ENCODE assay signal across 26 cellular contexts in genomic region chr18:62550746-62551145, GRCh38.
"Had no signal": no experiment of that assay in that cellular context is flagged by ENCODE, and none has a peak within 500 bp of the region (broad histone marks: within the 10 kb centered on the region; RNA-seq: fewer than 3 reads in every experiment).

No MANE protein-coding gene starts in this region.

- DNase-seq: activated CD4-positive, alpha-beta T cell treated with anti-CD3 and anti-CD28 coated beads for 4 hours; activated CD4-positive, alpha-beta T cell treated with anti-CD3 and anti-CD28 coated beads, Interleukin-2, amount 50 U/mL, for 4 hours; activated CD4-positive, CD25-positive, alpha-beta regulatory T cell; activated CD8-positive, alpha-beta memory T cell treated with anti-CD3 and anti-CD28 coated beads, Interleukin-2, amount 10 ng/mL, durations not matched to agents 7 days and 5 days; activated gamma-delta T cell treated with Interleukin-2 at 50 U/mL for 16 hours; activated naive CD4-positive, alpha-beta T cell treated with anti-CD3 and anti-CD28 coated beads, Interleukin-2, amount 10 ng/mL, durations not matched to agents 7 days and 5 days; activated naive CD8-positive, alpha-beta T cell treated with anti-CD3 and anti-CD28 coated beads for 36 hours; activated T-cell treated with anti-CD3 and anti-CD28 coated beads, Interleukin-2, amount 50 U/mL, for 24 hours; brain microvascular endothelial cell; Karpas-422; NCI-H1048; NCI-H146; NCI-H187 treated with DMSO at 0.1 percent for 48 hours; NCI-H2081 treated with DMSO at 0.1 percent for 48 hours; NCI-H446; NCI-H526; NCI-H774; OCI-M1; RPMI8226; T-cell had no signal

- ATAC-seq: activated CD8-positive, alpha-beta memory T cell treated with anti-CD3 and anti-CD28 coated beads, Interleukin-2, amount 10 ng/mL, durations not matched to agents 7 days and 5 days; K562; Panc1; Right ventricle myocardium inferior; T-cell had no signal

- H3K4me3 ChIP-seq: cardiac muscle cell, K562, SK-N-MC had no signal

- H3K4me3 Mint-ChIP-seq: activated CD8-positive, alpha-beta memory T cell treated with anti-CD3 and anti-CD28 coated beads, Interleukin-2, amount 10 ng/mL, durations not matched to agents 7 days and 5 days; activated naive CD4-positive, alpha-beta T cell treated with anti-CD3 and anti-CD28 coated beads, Interleukin-2, amount 10 ng/mL, durations not matched to agents 7 days and 5 days; activated naive CD8-positive, alpha-beta T cell treated with anti-CD3 and anti-CD28 coated beads for 36 hours; activated T-cell treated with anti-CD3 and anti-CD28 coated beads, Interleukin-2, amount 50 U/mL, for 24 hours; T-cell had no signal

- H3K27me3 ChIP-seq: brain microvascular endothelial cell, cardiac muscle cell had no signal

- H3K27me3 Mint-ChIP-seq: activated CD8-positive, alpha-beta memory T cell treated with anti-CD3 and anti-CD28 coated beads, Interleukin-2, amount 10 ng/mL, durations not matched to agents 7 days and 5 days; activated naive CD4-positive, alpha-beta T cell treated with anti-CD3 and anti-CD28 coated beads, Interleukin-2, amount 10 ng/mL, durations not matched to agents 7 days and 5 days; activated naive CD8-positive, alpha-beta T cell treated with anti-CD3 and anti-CD28 coated beads for 36 hours; activated T-cell treated with anti-CD3 and anti-CD28 coated beads, Interleukin-2, amount 50 U/mL, for 24 hours; T-cell had no signal

- H3K27ac Mint-ChIP-seq: activated CD8-positive, alpha-beta memory T cell treated with anti-CD3 and anti-CD28 coated beads, Interleukin-2, amount 10 ng/mL, durations not matched to agents 7 days and 5 days; activated naive CD4-positive, alpha-beta T cell treated with anti-CD3 and anti-CD28 coated beads, Interleukin-2, amount 10 ng/mL, durations not matched to agents 7 days and 5 days; activated naive CD8-positive, alpha-beta T cell treated with anti-CD3 and anti-CD28 coated beads for 36 hours; activated T-cell treated with anti-CD3 and anti-CD28 coated beads, Interleukin-2, amount 50 U/mL, for 24 hours had no signal

- H3K27ac ChIP-seq: brain microvascular endothelial cell, cardiac muscle cell, SK-N-MC, VCaP had no signal

- H3K9me3 Mint-ChIP-seq: activated naive CD4-positive, alpha-beta T cell treated with anti-CD3 and anti-CD28 coated beads, Interleukin-2, amount 10 ng/mL, durations not matched to agents 7 days and 5 days; activated naive CD8-positive, alpha-beta T cell treated with anti-CD3 and anti-CD28 coated beads for 36 hours; activated T-cell treated with anti-CD3 and anti-CD28 coated beads, Interleukin-2, amount 50 U/mL, for 24 hours; T-cell had no signal

- H3K36me3 ChIP-seq: brain microvascular endothelial cell, cardiac muscle cell had no signal
